12 cellular contexts compared by ENCODE assay signal in the genomic region with DNA sequence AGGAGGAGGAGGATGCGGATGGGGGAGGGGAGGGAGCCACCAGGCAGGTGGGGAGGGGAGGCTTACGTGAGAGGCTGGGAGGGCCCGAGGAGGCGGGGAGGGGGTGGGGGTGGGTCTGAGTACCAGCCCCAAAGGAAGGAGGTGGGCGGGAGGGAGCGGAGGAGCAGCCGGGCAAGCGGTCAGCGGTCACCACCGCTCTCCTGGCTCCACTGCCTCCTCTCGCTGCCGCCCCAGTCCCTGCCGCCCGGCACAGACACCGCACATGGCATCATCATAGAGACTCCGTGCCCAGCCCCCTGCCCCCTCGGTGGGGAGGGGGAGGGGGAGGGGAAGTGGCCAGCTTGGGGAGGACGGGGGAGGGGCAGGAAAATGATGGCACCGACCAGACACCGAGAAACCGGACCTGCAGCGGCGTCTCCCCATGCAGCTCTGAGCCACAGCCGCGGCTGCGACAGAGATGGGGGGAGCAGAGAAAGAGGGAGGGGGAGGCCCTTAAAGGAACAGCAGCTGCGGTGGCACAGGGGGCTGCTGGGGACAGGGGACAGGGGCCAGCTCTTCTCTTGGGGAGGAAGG. TPM values are rescaled to one million over a fixed set of nuclear protein-coding genes. Genes with fewer than 3 reads are reported as not detected.
DNase-seq lines count a peak whose midpoint lies in the region; ATAC-seq and TF ChIP-seq lines count a peak whose summit lies in the region.
"Had no signal": no experiment of that assay in that cellular context is flagged by ENCODE, and none has a peak within 500 bp of the region (broad histone marks: within the 10 kb centered on the region; RNA-seq: fewer than 3 reads in every experiment).

A gene with protein sequence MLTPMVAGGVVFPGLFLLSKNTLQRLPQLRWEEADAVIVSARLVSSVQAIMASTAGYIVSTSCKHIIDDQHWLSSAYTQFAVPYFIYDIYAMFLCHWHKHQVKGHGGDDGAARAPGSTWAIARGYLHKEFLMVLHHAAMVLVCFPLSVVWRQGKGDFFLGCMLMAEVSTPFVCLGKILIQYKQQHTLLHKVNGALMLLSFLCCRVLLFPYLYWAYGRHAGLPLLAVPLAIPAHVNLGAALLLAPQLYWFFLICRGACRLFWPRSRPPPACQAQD (minus strand): TSS at position 431 of the 573 bp plus-strand sequence. CDS start 744 bp downstream, outside the sequence.

- no peaks in the 10 kb centered on the region for H3K9me3 ChIP-seq in CD8-positive, alpha-beta memory T cell (ENCODE audit: low read length)
- H3K9me3 ChIP-seq in ovary: no peaks in the 10 kb centered on the region
- H3K9me3 ChIP-seq: ascending aorta, uterus had no signal

- H3K27me3 ChIP-seq in CD8-positive, alpha-beta memory T cell (ENCODE audit: insufficient read depth, low read length, poor library complexity, severe bottlenecking): peaks cover 44% of the 10 kb centered on the region
- H3K27me3 ChIP-seq in ovary: peaks cover 3% of the 10 kb centered on the region

- peaks cover 0 to 10% (median 5%) of the 10 kb centered on the region in 3 donors for H3K4me1 Mint-ChIP-seq in CD8-positive, alpha-beta memory T cell
- peaks cover 19% of the 10 kb centered on the region for H3K4me1 Mint-ChIP-seq in nephron

- H3K36me3 Mint-ChIP-seq in CD8-positive, alpha-beta memory T cell: peaks cover 0 to 5% (median 0%) of the 10 kb centered on the region in 3 donors
- H3K36me3 Mint-ChIP-seq in nephron (ENCODE audit: low read depth): no peaks in the 10 kb centered on the region

- POLR2A ChIA-PET in CD8-positive, alpha-beta memory T cell (lab: Charles Lee): no interaction called here

- H3K4me3 ChIP-seq in CD8-positive, alpha-beta memory T cell (ENCODE audit: low read length): no peak within 1 kb of the TSS
- H3K4me3 ChIP-seq in ovary: no peak within 1 kb of the TSS
- H3K4me3 ChIP-seq: uterus had no signal

- no peak within 1 kb of the TSS for H3K27ac ChIP-seq in CD8-positive, alpha-beta memory T cell (ENCODE audit: low read depth, low read length)
- H3K27ac ChIP-seq in ovary: no peak within 1 kb of the TSS
- H3K27ac ChIP-seq: ascending aorta, uterus had no signal

- H3K27me3 Mint-ChIP-seq in CD8-positive, alpha-beta memory T cell: peaks cover 44 to 64% of the 10 kb centered on the region in 2 donors
- peaks cover 69% of the 10 kb centered on the region for H3K27me3 Mint-ChIP-seq in nephron (ENCODE audit: low read depth)

- TF ChIP-seq POLR2A in ovary (IDR thresholded peaks at IDR 0.05): no peak

- TF ChIP-seq CTCF in nephron (IDR thresholded peaks at IDR 0.05; ENCODE audit: unreplicated experiment in 3 of 3): no peak
- TF ChIP-seq CTCF in ovary (IDR thresholded peaks at IDR 0.05): no peak

- no peak for TF ChIP-seq EP300 in ovary (IDR thresholded peaks at IDR 0.05)

- 2 to 3% (median 2%) methylated on average over 25 to 27 of the region's 27 CpGs for WGBS in ovary, 3 donors

- ATAC-seq in GM21529 (IDR thresholded peaks at IDR 0.05; ENCODE audit: unreplicated experiment) (no peak), GM18873 (IDR thresholded peaks at IDR 0.05; ENCODE audit: low FRiP score, unreplicated experiment) (no peak)

- no peaks in the 10 kb centered on the region for H3K9me3 Mint-ChIP-seq in CD8-positive, alpha-beta memory T cell
- no peaks in the 10 kb centered on the region for H3K9me3 Mint-ChIP-seq in nephron

- peak within 1 kb of the TSS in 3 of 8 donors; percentile 43 to 64 (median 57) for H3K27ac Mint-ChIP-seq in CD8-positive, alpha-beta memory T cell
- peak within 1 kb of the TSS in 1 of 3 experiments; percentile 59 for H3K27ac Mint-ChIP-seq in nephron

- DNase-seq in CD8-positive, alpha-beta memory T cell: no peak
- DNase-seq in NCI-H146 treated with DMSO at 0.1 percent for 48 hours (lab: John Stamatoyannopoulos, UW; ENCODE audit: unreplicated experiment): peak; percentile 53
- peak; percentile 74 for DNase-seq in cerebellar cortex (ENCODE audit: low spot score)
- no peak for DNase-seq in NOMO-1 treated with DMSO at 0.1 percent for 48 hours (lab: John Stamatoyannopoulos, UW; ENCODE audit: unreplicated experiment)
- DNase-seq in ovary: no peak
- DNase-seq: HCEC 1CT, Kasumi-1, uterus had no signal

- peak within 1 kb of the TSS in 5 of 7 donors; percentile 36 to 75 (median 54) for H3K4me3 Mint-ChIP-seq in CD8-positive, alpha-beta memory T cell
- H3K4me3 Mint-ChIP-seq in nephron: peak within 1 kb of the TSS; percentile 72 to 78 (median 73)

- CTCF ChIA-PET in CD8-positive, alpha-beta memory T cell (lab: Charles Lee): interaction anchor here (0.8 to 3.7 kb wide), 7 partner anchors 8 to 339 kb away, joined by 3 to 19 read pairs (median 3); a partner anchor contains a TSS

- intact Hi-C loops in ovary (cut with DNase I): loop anchor here in 1 of 4 donors (10.0 kb wide), 1 partner anchor 336 kb away; no protein-coding TSS in a partner anchor

- H3K36me3 ChIP-seq in CD8-positive, alpha-beta memory T cell (ENCODE audit: insufficient read depth, low read length): no peaks in the 10 kb centered on the region
- no peaks in the 10 kb centered on the region for H3K36me3 ChIP-seq in ovary
- H3K36me3 ChIP-seq: ascending aorta, uterus had no signal

- H3K4me1 ChIP-seq in CD8-positive, alpha-beta memory T cell (ENCODE audit: insufficient read depth, low read length): peaks cover 4% of the 10 kb centered on the region
- H3K4me1 ChIP-seq in ovary (ENCODE audit: insufficient read depth): no peaks in the 10 kb centered on the region
- H3K4me1 ChIP-seq: uterus had no signal

RNA-seq across cellular contexts. Expression of the gene that starts here (rescaled TPM):
- total RNA-seq in CD8-positive, alpha-beta memory T cell: under 1 TPM; 0.55 to 0.84 TPM
- polyA plus RNA-seq in CD8-positive, alpha-beta memory T cell: not detected
- under 1 TPM in 1 of 7 donors, not detected in 6; 0.15 TPM for total RNA-seq in ovary
- polyA plus RNA-seq in ovary: not detected
- total RNA-seq: ascending aorta had no signal

Comparison
In these comparisons a context has a peak if more than half of its experiments do, and no peak if none do; other contexts are left out.
1. DNase-seq: peak in NCI-H146 treated with DMSO at 0.1 percent for 48 hours (single experiment) and cerebellar cortex (single experiment); none in CD8-positive, alpha-beta memory T cell (0 of 5), NOMO-1 treated with DMSO at 0.1 percent for 48 hours (single experiment) and ovary (0 of 5).